ENCODE assay signal across 8 cellular contexts in genomic region chr6:170552765-170553685, GRCh38. TPM values are rescaled to one million over a fixed set of nuclear protein-coding genes. Genes with fewer than 3 reads are reported as not detected.
A peak's percentile ranks its signal among the peaks of the same experiment; 100 is the strongest.
DNase-seq lines count a peak whose midpoint lies in the region; ATAC-seq and TF ChIP-seq lines count a peak whose summit lies in the region.

Gene PSMB1 (minus strand): TSS chr6:170553307. CDS start chr6:170553242, 65 bp downstream.

- H3K18ac ChIP-seq in trophoblast cell (ENCODE audit: low read length) = peak within 1 kb of the TSS; percentile 40

- peak within 1 kb of the TSS; percentile 90 for H3K27ac ChIP-seq in adipose tissue (ENCODE audit: low read depth, low read length)
- peak within 1 kb of the TSS; percentile 81 for H3K27ac ChIP-seq in trophoblast cell (ENCODE audit: low read depth, low read length)
- H3K27ac ChIP-seq in transverse colon = peak within 1 kb of the TSS; percentile 91 to 95 (median 94)

- H3K36me3 ChIP-seq in trophoblast cell (ENCODE audit: control insufficient read depth in 1 of 2, insufficient read depth in 2 of 2, low read length in 2 of 2) (peaks cover 1 to 5% of the 10 kb centered on the region in 2 experiments), transverse colon (peaks cover 0 to 9% (median 4%) of the 10 kb centered on the region in 4 donors)

- peak within 1 kb of the TSS; percentile 40 for H2BK120ac ChIP-seq in trophoblast cell (ENCODE audit: insufficient read depth, low read length, poor library complexity)

- peak within 1 kb of the TSS; percentile 62 for H3K14ac ChIP-seq in trophoblast cell (ENCODE audit: low read length)

- in situ Hi-C loops in transverse colon (cut with MboI; ENCODE audit: low pct_ligation_motif_present in 1 of 4, low pct_unique_long_range_greater_than_20kb in 1 of 4, low sequenced_read_pairs in 3 of 4) = no loop called here

- H3K4me1 ChIP-seq in trophoblast cell (ENCODE audit: control insufficient read depth in 1 of 2, insufficient read depth in 2 of 2, low read length in 2 of 2) (peaks cover 2 to 5% of the 10 kb centered on the region in 2 experiments), transverse colon (peaks cover 23 to 54% (median 37%) of the 10 kb centered on the region in 4 donors)

- DNase-seq in GM12865 (ENCODE audit: low read depth) (peak; percentile 92), NCI-H1417 (lab: John Stamatoyannopoulos, UW) (peak; percentile 90 to 98 (median 95)), SW480 (ENCODE audit: low spot score) (peak; percentile 91), cardiac septum (ENCODE audit: low spot score) (peak; percentile 98), trophoblast cell (peak; percentile 95 to 96), transverse colon (peak; percentile 94)

- H3K79me2 ChIP-seq in trophoblast cell (ENCODE audit: control insufficient read depth, insufficient read depth, low read length, poor library complexity) = peaks cover 14% of the 10 kb centered on the region

- H3K27me3 ChIP-seq in trophoblast cell (ENCODE audit: insufficient read depth, low read length) (no peaks in the 10 kb centered on the region), transverse colon (no peaks in the 10 kb centered on the region)

- no peak for TF ChIP-seq CTCF in GM12865 (IDR thresholded peaks at IDR 0.05; ENCODE audit: insufficient read depth, low read depth, low read length, missing control alignments)
- TF ChIP-seq CTCF in transverse colon (IDR thresholded peaks at IDR 0.05) = no peak

- peak within 1 kb of the TSS; percentile 99 for H3K4me2 ChIP-seq in trophoblast cell (ENCODE audit: low read length)

- peak within 1 kb of the TSS; percentile 57 for H2AK5ac ChIP-seq in trophoblast cell (ENCODE audit: low read length)

- peak within 1 kb of the TSS; percentile 87 for H2AFZ ChIP-seq in trophoblast cell (ENCODE audit: insufficient read depth, low read length, poor library complexity)

- H3K4me3 ChIP-seq in GM12865 (ENCODE audit: low read depth, low read length) = peak within 1 kb of the TSS; percentile 90
- H3K4me3 ChIP-seq in trophoblast cell (ENCODE audit: low read depth, low read length) = peak within 1 kb of the TSS; percentile 92
- peak within 1 kb of the TSS; percentile 59 to 82 (median 73) for H3K4me3 ChIP-seq in transverse colon

- no peak within 1 kb of the TSS for H3K23ac ChIP-seq in trophoblast cell (ENCODE audit: low read length)

- peak within 1 kb of the TSS; percentile 66 for H2BK5ac ChIP-seq in trophoblast cell (ENCODE audit: low read depth, low read length, poor library complexity)

- H3K79me1 ChIP-seq in trophoblast cell (ENCODE audit: low read length) = peaks cover 9% of the 10 kb centered on the region

- peak within 1 kb of the TSS; percentile 89 for H4K91ac ChIP-seq in trophoblast cell (ENCODE audit: low read depth, low read length)

- H3K9ac ChIP-seq in trophoblast cell (ENCODE audit: low read length) = peak within 1 kb of the TSS; percentile 90

- no peak for TF ChIP-seq EP300 in transverse colon (IDR thresholded peaks at IDR 0.05; ENCODE audit: low read depth)

- peak within 1 kb of the TSS; percentile 61 for H4K12ac ChIP-seq in trophoblast cell (ENCODE audit: low read depth, low read length)

- H4K8ac ChIP-seq in trophoblast cell (ENCODE audit: low read depth, low read length) = peak within 1 kb of the TSS; percentile 75

- peak within 1 kb of the TSS; percentile 97 for H3K4ac ChIP-seq in trophoblast cell (ENCODE audit: low read depth, low read length)

- intact Hi-C loops in cardiac septum (cut with DNase I) = loop anchor here (2.0 to 10.0 kb wide), 3 partner anchors 246 to 828 kb away; partner anchors contain the start of genes DYNLT2, ERMARD, FAM120B and PHF10
- intact Hi-C loops in transverse colon (cut with DNase I; ENCODE audit: low total_unique reads) = no loop called here

- 0% methylated on average over 46 of the region's 46 CpGs for WGBS in adipose tissue, 3 donors
- no CpG with 5 or more reads among the region's 46 CpGs for WGBS in trophoblast cell (ENCODE audit: extremely low coverage, insufficient coverage, insufficient read length)
- WGBS in transverse colon (ENCODE audit: low coverage in 1 of 2), 2 donors = 0% methylated on average over 18 to 46 of the region's 46 CpGs

- TF ChIP-seq POLR2A in transverse colon (IDR thresholded peaks at IDR 0.05) = peak; percentile 90

- H2BK12ac ChIP-seq in trophoblast cell (ENCODE audit: low read length) = no peak within 1 kb of the TSS

- peak; percentile 66 for ATAC-seq in HG02759 (IDR thresholded peaks at IDR 0.05; ENCODE audit: unreplicated experiment)

- H3K9me3 ChIP-seq in trophoblast cell (ENCODE audit: insufficient read depth, low read depth, low read length) (no peaks in the 10 kb centered on the region), transverse colon (no peaks in the 10 kb centered on the region)

RNA-seq across cellular contexts. Expression of gene PSMB1, which starts in this region (rescaled TPM):
- polyA plus RNA-seq in adipose tissue = 100 to 1,000 TPM; 135 to 274 (median 239) TPM
- total RNA-seq in cardiac septum (150 TPM), transverse colon (100 to 1,000 TPM in 2 of 4 donors, 10 to 100 TPM in 2; 39.2 to 152 (median 83.4) TPM)
- polyA plus RNA-seq in trophoblast cell (2013) = 328 and 338 TPM in 2 replicates

Comparison
In these comparisons a context has a peak if more than half of its experiments do, and no peak if none do; other contexts are left out.
1. Peak in every context shown above with its lines: DNase-seq, ATAC-seq, H3K4me3 ChIP-seq and H3K27ac ChIP-seq.